Comparison of ENCODE assay signal across 1 cellular context in genomic region chr9:4815381-4815956, GRCh38.
TF ChIP-seq lines count a peak whose summit lies in the region.

No MANE protein-coding gene starts in this region.

TF ChIP-seq in WTC11, 78 proteins besides CTCF, POLR2A, EP300 and RAD21 (continued from another document):
- no peak for TF ChIP-seq E2F1 (CRISPR knock-in tag; IDR thresholded peaks at IDR 0.05)
- TF ChIP-seq PRRX2 (CRISPR knock-in tag; IDR thresholded peaks at IDR 0.05), result no peak
- TF ChIP-seq SMAD4 (CRISPR knock-in tag; IDR thresholded peaks at IDR 0.05), result no peak
- TF ChIP-seq ERG (CRISPR knock-in tag; IDR thresholded peaks at IDR 0.05), result no peak
- TF ChIP-seq, protein P1, sequence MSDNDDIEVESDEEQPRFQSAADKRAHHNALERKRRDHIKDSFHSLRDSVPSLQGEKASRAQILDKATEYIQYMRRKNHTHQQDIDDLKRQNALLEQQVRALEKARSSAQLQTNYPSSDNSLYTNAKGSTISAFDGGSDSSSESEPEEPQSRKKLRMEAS (CRISPR knock-in tag; IDR thresholded peaks at IDR 0.05), result no peak
- TF ChIP-seq, protein P2, sequence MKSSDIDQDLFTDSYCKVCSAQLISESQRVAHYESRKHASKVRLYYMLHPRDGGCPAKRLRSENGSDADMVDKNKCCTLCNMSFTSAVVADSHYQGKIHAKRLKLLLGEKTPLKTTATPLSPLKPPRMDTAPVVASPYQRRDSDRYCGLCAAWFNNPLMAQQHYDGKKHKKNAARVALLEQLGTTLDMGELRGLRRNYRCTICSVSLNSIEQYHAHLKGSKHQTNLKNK (CRISPR knock-in tag; IDR thresholded peaks at IDR 0.05), result no peak
- TF ChIP-seq, protein P3, sequence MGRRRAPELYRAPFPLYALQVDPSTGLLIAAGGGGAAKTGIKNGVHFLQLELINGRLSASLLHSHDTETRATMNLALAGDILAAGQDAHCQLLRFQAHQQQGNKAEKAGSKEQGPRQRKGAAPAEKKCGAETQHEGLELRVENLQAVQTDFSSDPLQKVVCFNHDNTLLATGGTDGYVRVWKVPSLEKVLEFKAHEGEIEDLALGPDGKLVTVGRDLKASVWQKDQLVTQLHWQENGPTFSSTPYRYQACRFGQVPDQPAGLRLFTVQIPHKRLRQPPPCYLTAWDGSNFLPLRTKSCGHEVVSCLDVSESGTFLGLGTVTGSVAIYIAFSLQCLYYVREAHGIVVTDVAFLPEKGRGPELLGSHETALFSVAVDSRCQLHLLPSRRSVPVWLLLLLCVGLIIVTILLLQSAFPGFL (CRISPR knock-in tag; IDR thresholded peaks at IDR 0.05; ENCODE audit: borderline replicate concordance), result no peak
- no peak for TF ChIP-seq NR2C2 (CRISPR knock-in tag; IDR thresholded peaks at IDR 0.05)
- TF ChIP-seq, protein P4, sequence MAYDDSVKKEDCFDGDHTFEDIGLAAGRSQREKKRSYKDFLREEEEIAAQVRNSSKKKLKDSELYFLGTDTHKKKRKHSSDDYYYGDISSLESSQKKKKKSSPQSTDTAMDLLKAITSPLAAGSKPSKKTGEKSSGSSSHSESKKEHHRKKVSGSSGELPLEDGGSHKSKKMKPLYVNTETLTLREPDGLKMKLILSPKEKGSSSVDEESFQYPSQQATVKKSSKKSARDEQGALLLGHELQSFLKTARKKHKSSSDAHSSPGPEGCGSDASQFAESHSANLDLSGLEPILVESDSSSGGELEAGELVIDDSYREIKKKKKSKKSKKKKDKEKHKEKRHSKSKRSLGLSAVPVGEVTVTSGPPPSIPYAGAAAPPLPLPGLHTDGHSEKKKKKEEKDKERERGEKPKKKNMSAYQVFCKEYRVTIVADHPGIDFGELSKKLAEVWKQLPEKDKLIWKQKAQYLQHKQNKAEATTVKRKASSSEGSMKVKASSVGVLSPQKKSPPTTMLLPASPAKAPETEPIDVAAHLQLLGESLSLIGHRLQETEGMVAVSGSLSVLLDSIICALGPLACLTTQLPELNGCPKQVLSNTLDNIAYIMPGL (CRISPR knock-in tag; IDR thresholded peaks at IDR 0.05), result no peak
